Comparison of ENCODE assay signal across 1 cellular context in genomic region chr2:113890253-113891235, GRCh38.
TF ChIP-seq lines count a peak whose summit lies in the region.

No MANE protein-coding gene starts in this region.

TF ChIP-seq in WTC11, 78 proteins besides CTCF, POLR2A, EP300 and RAD21 (continued from another document):
- TF ChIP-seq MAX (CRISPR knock-in tag; IDR thresholded peaks at IDR 0.05): peak; percentile 7; the same call in 1 of the 2 replicates
- 0 out of 2 replicates have a peak, but pooled peaks have one; percentile 39 for TF ChIP-seq ZBTB43 (CRISPR knock-in tag; IDR thresholded peaks at IDR 0.05)
- 0 out of 2 replicates have a peak, but pooled peaks have one; percentile 10 for TF ChIP-seq SP1 (CRISPR knock-in tag; conservative IDR thresholded peaks at IDR 0.05)
- TF ChIP-seq NFATC4 (CRISPR knock-in tag; IDR thresholded peaks at IDR 0.05): no peak
- TF ChIP-seq ARID4B (CRISPR knock-in tag; IDR thresholded peaks at IDR 0.05; ENCODE audit: borderline replicate concordance): no peak
- TF ChIP-seq RELA (CRISPR knock-in tag; IDR thresholded peaks at IDR 0.05; ENCODE audit: borderline replicate concordance): no peak
- TF ChIP-seq E2F4 (CRISPR knock-in tag; IDR thresholded peaks at IDR 0.05; ENCODE audit: borderline replicate concordance, low read depth): 0 out of 2 replicates have a peak, but pooled peaks have one; percentile 38
- TF ChIP-seq CREM (CRISPR knock-in tag; IDR thresholded peaks at IDR 0.05): peak; percentile 7; the same call in 1 of the 2 replicates
- TF ChIP-seq HMGXB4 (CRISPR knock-in tag; IDR thresholded peaks at IDR 0.05): peak; percentile 52; the same call in 1 of the 2 replicates
- 0 out of 2 replicates have a peak, but pooled peaks have one; percentile 17 for TF ChIP-seq ZNF532 (CRISPR knock-in tag; IDR thresholded peaks at IDR 0.05; ENCODE audit: borderline replicate concordance)
